ENCODE assay signal across 31 cellular contexts in genomic region chr2:49186050-49186648, GRCh38. TPM values are rescaled to one million over a fixed set of nuclear protein-coding genes. Genes with fewer than 3 reads are reported as not detected.
"Had no signal": no experiment of that assay in that cellular context is flagged by ENCODE, and none has a peak within 500 bp of the region (broad histone marks: within the 10 kb centered on the region; RNA-seq: fewer than 3 reads in every experiment).

No MANE protein-coding gene starts in this region.

- H3K9ac ChIP-seq: SK-N-SH had no signal

- H3K27me3 ChIP-seq: Peyer's patch, SJSA1 had no signal

- H3K27ac ChIP-seq: Peyer's patch, SJSA1 had no signal

- DNase-seq: Karpas-422, MM.1S, MV-4-11, NCI-H1092, NCI-H1105, NCI-H1417 treated with DMSO at 0.1 percent for 48 hours, NCI-H1436 treated with DMSO at 0.1 percent for 48 hours, NCI-H1694 treated with DMSO at 0.1 percent for 48 hours, NCI-H187 treated with DMSO at 0.1 percent for 48 hours, NCI-H2029, NCI-H2081, NCI-H2171 treated with DMSO at 0.1 percent for 48 hours, NCI-H226, NCI-H446 treated with DMSO at 0.1 percent for 48 hours, NCI-H510A, NCI-H524, NCI-H526, NCI-H69, NCI-H748 treated with DMSO at 0.1 percent for 48 hours, NCI-H82, Peyer's patch, Right ventricle myocardium superior, RPMI8226, SHP77 treated with DMSO at 0.1 percent for 48 hours, SK-N-SH, SW 1271, T-helper 1 cell had no signal

- H3K4me1 ChIP-seq: Peyer's patch, SJSA1 had no signal

- H3K9me3 ChIP-seq: Peyer's patch, SJSA1 had no signal

- H3K4me2 ChIP-seq: SK-N-SH had no signal

- H3K4me3 ChIP-seq: Peyer's patch, SJSA1 had no signal

- H3K36me3 ChIP-seq: Peyer's patch, SJSA1 had no signal

RNA-seq across cellular contexts. Expression of gene FSHR, which starts 31.8 kb away (rescaled TPM):
- total RNA-seq: LHCN-M2, MCF 10A, OCI-LY7, Peyer's patch, SJSA1 had no signal
- polyA plus RNA-seq: SK-N-SH had no signal
